In the genomic region with DNA sequence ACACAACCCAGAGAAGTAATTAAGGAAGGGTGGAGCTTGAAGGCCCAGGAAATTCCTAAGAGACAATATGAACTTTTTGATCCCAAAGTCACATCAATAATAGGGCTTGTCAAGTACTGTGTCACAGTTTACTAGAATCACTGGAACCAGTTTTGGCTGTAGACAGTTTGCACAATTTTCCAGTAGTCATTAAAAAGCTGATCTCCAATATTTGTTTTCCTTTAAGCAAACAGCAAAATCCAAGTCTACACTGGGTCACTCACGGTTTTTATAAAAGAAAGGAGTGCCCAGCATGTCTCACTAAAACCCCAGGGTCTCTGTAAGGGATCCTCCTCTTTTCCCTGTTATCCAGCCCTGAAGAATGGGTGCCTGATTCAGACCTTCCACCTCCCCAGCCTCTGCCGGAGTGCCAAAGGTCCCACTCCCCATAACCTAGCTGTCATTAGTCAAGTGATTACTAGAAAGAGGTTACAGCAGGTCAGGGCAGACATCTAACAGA, we compare ENCODE assay signal across 2 cellular contexts.
TF ChIP-seq lines count a peak whose summit lies in the region.

No MANE protein-coding gene starts in this region.

TF ChIP-seq in SK-N-SH, 30 proteins besides CTCF, POLR2A, EP300 and RAD21 (continued from another document):
- TF ChIP-seq, protein P1, sequence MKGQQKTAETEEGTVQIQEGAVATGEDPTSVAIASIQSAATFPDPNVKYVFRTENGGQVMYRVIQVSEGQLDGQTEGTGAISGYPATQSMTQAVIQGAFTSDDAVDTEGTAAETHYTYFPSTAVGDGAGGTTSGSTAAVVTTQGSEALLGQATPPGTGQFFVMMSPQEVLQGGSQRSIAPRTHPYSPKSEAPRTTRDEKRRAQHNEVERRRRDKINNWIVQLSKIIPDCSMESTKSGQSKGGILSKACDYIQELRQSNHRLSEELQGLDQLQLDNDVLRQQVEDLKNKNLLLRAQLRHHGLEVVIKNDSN (IDR thresholded peaks at IDR 0.05; ENCODE audit: borderline replicate concordance, low read depth): no peak
- TF ChIP-seq FOXM1 (IDR thresholded peaks at IDR 0.05; ENCODE audit: low read depth): no peak
- no peak for TF ChIP-seq CHD2 (IDR thresholded peaks at IDR 0.05; ENCODE audit: low read length, partially characterized antibody)
- TF ChIP-seq SIN3A (IDR thresholded peaks at IDR 0.05; ENCODE audit: borderline replicate concordance, low read depth, low read length): no peak
- no peak for TF ChIP-seq IRF3 (IDR thresholded peaks at IDR 0.05; ENCODE audit: low read depth, low read length)
- no peak for TF ChIP-seq MXI1 (IDR thresholded peaks at IDR 0.05; ENCODE audit: low read depth, low read length)
- no peak for TF ChIP-seq FOSL2 (IDR thresholded peaks at IDR 0.05; ENCODE audit: borderline replicate concordance, low read depth)
- TF ChIP-seq YY1 (IDR thresholded peaks at IDR 0.05; ENCODE audit: low read depth): no peak
- no peak for TF ChIP-seq NRF1 (IDR thresholded peaks at IDR 0.05; ENCODE audit: low read depth, low read length)
- no peak for TF ChIP-seq GATA2 (CRISPR knock-in tag; IDR thresholded peaks at IDR 0.05)

TF ChIP-seq in SK-N-SH treated with all-trans-retinoic acid at 6 μM for 48 hours, 23 proteins besides CTCF, POLR2A, EP300 and RAD21 (continued from another document):
- TF ChIP-seq, protein P2, sequence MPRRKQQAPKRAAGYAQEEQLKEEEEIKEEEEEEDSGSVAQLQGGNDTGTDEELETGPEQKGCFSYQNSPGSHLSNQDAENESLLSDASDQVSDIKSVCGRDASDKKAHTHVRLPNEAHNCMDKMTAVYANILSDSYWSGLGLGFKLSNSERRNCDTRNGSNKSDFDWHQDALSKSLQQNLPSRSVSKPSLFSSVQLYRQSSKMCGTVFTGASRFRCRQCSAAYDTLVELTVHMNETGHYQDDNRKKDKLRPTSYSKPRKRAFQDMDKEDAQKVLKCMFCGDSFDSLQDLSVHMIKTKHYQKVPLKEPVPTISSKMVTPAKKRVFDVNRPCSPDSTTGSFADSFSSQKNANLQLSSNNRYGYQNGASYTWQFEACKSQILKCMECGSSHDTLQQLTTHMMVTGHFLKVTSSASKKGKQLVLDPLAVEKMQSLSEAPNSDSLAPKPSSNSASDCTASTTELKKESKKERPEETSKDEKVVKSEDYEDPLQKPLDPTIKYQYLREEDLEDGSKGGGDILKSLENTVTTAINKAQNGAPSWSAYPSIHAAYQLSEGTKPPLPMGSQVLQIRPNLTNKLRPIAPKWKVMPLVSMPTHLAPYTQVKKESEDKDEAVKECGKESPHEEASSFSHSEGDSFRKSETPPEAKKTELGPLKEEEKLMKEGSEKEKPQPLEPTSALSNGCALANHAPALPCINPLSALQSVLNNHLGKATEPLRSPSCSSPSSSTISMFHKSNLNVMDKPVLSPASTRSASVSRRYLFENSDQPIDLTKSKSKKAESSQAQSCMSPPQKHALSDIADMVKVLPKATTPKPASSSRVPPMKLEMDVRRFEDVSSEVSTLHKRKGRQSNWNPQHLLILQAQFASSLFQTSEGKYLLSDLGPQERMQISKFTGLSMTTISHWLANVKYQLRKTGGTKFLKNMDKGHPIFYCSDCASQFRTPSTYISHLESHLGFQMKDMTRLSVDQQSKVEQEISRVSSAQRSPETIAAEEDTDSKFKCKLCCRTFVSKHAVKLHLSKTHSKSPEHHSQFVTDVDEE (CRISPR knock-in tag; IDR thresholded peaks at IDR 0.05): no peak
- TF ChIP-seq PPARA (CRISPR knock-in tag; IDR thresholded peaks at IDR 0.05; ENCODE audit: borderline replicate concordance) (no peak), BACH2 (CRISPR knock-in tag; IDR thresholded peaks at IDR 0.05; ENCODE audit: borderline replicate concordance) (no peak), TOX (CRISPR knock-in tag; IDR thresholded peaks at IDR 0.05; ENCODE audit: borderline replicate concordance) (no peak), ARNTL (CRISPR knock-in tag; IDR thresholded peaks at IDR 0.05; ENCODE audit: borderline replicate concordance, low read depth) (no peak), ZFP3 (CRISPR knock-in tag; IDR thresholded peaks at IDR 0.05) (no peak), GLIS3 (CRISPR knock-in tag; IDR thresholded peaks at IDR 0.05) (no peak), TCF4 (CRISPR knock-in tag; IDR thresholded peaks at IDR 0.05; ENCODE audit: borderline replicate concordance) (no peak), CSDC2 (CRISPR knock-in tag; IDR thresholded peaks at IDR 0.05) (no peak), ZNF70 (CRISPR knock-in tag; IDR thresholded peaks at IDR 0.05) (no peak), CREB5 (CRISPR knock-in tag; IDR thresholded peaks at IDR 0.05; ENCODE audit: low read depth) (no peak), ZNF565 (CRISPR knock-in tag; conservative IDR thresholded peaks at IDR 0.05; ENCODE audit: low read depth) (no peak), PATZ1 (CRISPR knock-in tag; IDR thresholded peaks at IDR 0.05; ENCODE audit: borderline replicate concordance) (no peak), RARB (CRISPR knock-in tag; IDR thresholded peaks at IDR 0.05) (no peak), ZC3H10 (CRISPR knock-in tag; IDR thresholded peaks at IDR 0.05) (no peak), ISL1 (CRISPR knock-in tag; IDR thresholded peaks at IDR 0.05) (no peak)
